ENCODE assay signal across 17 cellular contexts in the genomic region with DNA sequence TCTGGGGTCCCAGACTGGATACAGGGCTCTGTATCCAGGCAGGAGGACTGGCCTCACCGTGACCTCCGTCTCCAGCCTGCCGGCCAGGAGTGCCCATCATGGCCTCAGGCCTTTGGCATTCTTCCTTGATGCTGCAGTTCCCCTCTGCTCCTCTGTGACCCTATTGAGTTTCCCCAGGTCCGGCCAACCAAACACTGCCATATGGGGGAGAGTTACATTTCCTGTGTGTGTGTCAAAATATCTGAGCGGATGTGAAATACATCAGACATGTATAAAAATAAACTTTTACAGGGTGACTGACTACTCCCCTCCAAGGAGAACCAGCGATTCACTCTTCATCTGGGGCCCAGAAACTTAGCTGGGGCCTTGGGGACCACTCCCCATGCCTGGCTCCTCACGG. TPM values are rescaled to one million over a fixed set of nuclear protein-coding genes. Genes with fewer than 3 reads are reported as not detected.
DNase-seq lines count a peak whose midpoint lies in the region; ATAC-seq, FAIRE-seq and TF ChIP-seq lines count a peak whose summit lies in the region.
"Had no signal": no experiment of that assay in that cellular context is flagged by ENCODE, and none has a peak within 500 bp of the region (broad histone marks: within the 10 kb centered on the region; RNA-seq: fewer than 3 reads in every experiment).

No MANE protein-coding gene starts in this region.

- no peak for TF ChIP-seq CTCF in astrocyte (IDR thresholded peaks at IDR 0.05; ENCODE audit: insufficient read depth, low read depth, low read length)
- TF ChIP-seq CTCF in progenitor cell of endocrine pancreas (IDR thresholded peaks at IDR 0.05; ENCODE audit: unreplicated experiment) = no peak

- no peaks in the 10 kb centered on the region for H4K20me1 ChIP-seq in astrocyte (ENCODE audit: insufficient read depth, low read length)

- DNase-seq in GM12891 (ENCODE audit: insufficient read length, low spot score) (peak; percentile 39), MV-4-11 (lab: John Stamatoyannopoulos, UW) (peak; percentile 36), astrocyte (ENCODE audit: low read depth) (no peak), progenitor cell of endocrine pancreas (ENCODE audit: low spot score, unreplicated experiment) (no peak), aorta (no peak), NCI-H2171 (lab: John Stamatoyannopoulos, UW) (no peak)
- DNase-seq: activated CD4-positive, CD25-positive, alpha-beta regulatory T cell; activated CD8-positive, alpha-beta memory T cell treated with anti-CD3 and anti-CD28 coated beads, Interleukin-2, amount 10 ng/mL, durations not matched to agents 7 days and 5 days; activated naive CD4-positive, alpha-beta T cell treated with Interleukin-2 at 50 U/mL for 16 hours; CD4-positive, alpha-beta T cell; hippocampal formation; NCI-H1105; OCI-M1 had no signal

- no peak for TF ChIP-seq POLR2A in GM12891 (IDR thresholded peaks at IDR 0.05; ENCODE audit: low read depth, low read length)

- H3K4me3 Mint-ChIP-seq in astrocyte (ENCODE audit: unreplicated experiment) (no peak overlapping the region), progenitor cell of endocrine pancreas (ENCODE audit: low read depth) (no peak overlapping the region)
- H3K4me3 Mint-ChIP-seq: activated CD8-positive, alpha-beta memory T cell treated with anti-CD3 and anti-CD28 coated beads, Interleukin-2, amount 10 ng/mL, durations not matched to agents 7 days and 5 days; brain; CD4-positive, alpha-beta T cell had no signal

- H3K4me1 Mint-ChIP-seq in astrocyte (ENCODE audit: low read depth, unreplicated experiment) (peaks cover 4% of the 10 kb centered on the region), progenitor cell of endocrine pancreas (ENCODE audit: low read depth) (peaks cover 2% of the 10 kb centered on the region)
- H3K4me1 Mint-ChIP-seq: activated CD8-positive, alpha-beta memory T cell treated with anti-CD3 and anti-CD28 coated beads, Interleukin-2, amount 10 ng/mL, durations not matched to agents 7 days and 5 days had no signal

- intact Hi-C loops in aorta (cut with DNase I) = no loop called here

- H3K4me1 ChIP-seq in astrocyte (ENCODE audit: insufficient read depth, low read length) = peaks cover 4% of the 10 kb centered on the region
- no peaks in the 10 kb centered on the region for H3K4me1 ChIP-seq in aorta (ENCODE audit: control insufficient read depth in 1 of 2, insufficient read depth in 2 of 2, low read length in 2 of 2)

- H3K79me2 ChIP-seq in astrocyte (ENCODE audit: insufficient read depth, low read length) = no peaks in the 10 kb centered on the region

- H3K36me3 Mint-ChIP-seq in astrocyte (ENCODE audit: low read depth, unreplicated experiment) (peaks cover 3% of the 10 kb centered on the region), progenitor cell of endocrine pancreas (ENCODE audit: insufficient read depth) (no peaks in the 10 kb centered on the region)
- H3K36me3 Mint-ChIP-seq: activated CD8-positive, alpha-beta memory T cell treated with anti-CD3 and anti-CD28 coated beads, Interleukin-2, amount 10 ng/mL, durations not matched to agents 7 days and 5 days; brain had no signal

- no peak overlapping the region for H2AFZ ChIP-seq in astrocyte (ENCODE audit: low read depth, low read length)

- no peak overlapping the region for H3K27ac Mint-ChIP-seq in astrocyte (ENCODE audit: unreplicated experiment)
- H3K27ac Mint-ChIP-seq in progenitor cell of endocrine pancreas = peak overlapping the region; percentile 16
- H3K27ac Mint-ChIP-seq: activated CD8-positive, alpha-beta memory T cell treated with anti-CD3 and anti-CD28 coated beads, Interleukin-2, amount 10 ng/mL, durations not matched to agents 7 days and 5 days; CD4-positive, alpha-beta T cell had no signal

- H3K27ac ChIP-seq in astrocyte (ENCODE audit: low read depth, low read length) (no peak overlapping the region), aorta (ENCODE audit: low read depth in 1 of 2, low read length in 2 of 2) (no peak overlapping the region)

- peaks cover 2% of the 10 kb centered on the region for H3K9me3 Mint-ChIP-seq in astrocyte (ENCODE audit: unreplicated experiment)
- H3K9me3 Mint-ChIP-seq in progenitor cell of endocrine pancreas (ENCODE audit: low read depth) = no peaks in the 10 kb centered on the region
- H3K9me3 Mint-ChIP-seq: brain; CD4-positive, alpha-beta T cell had no signal

- peak overlapping the region; percentile 23 for H3K4me3 ChIP-seq in astrocyte (ENCODE audit: insufficient read depth, low read depth, low read length)
- H3K4me3 ChIP-seq in aorta (ENCODE audit: low read length in 2 of 2) = no peak overlapping the region

- 72 to 77% methylated on average over 7 of the region's 7 CpGs for WGBS in aorta, 2 donors

- H3K27me3 ChIP-seq in astrocyte (ENCODE audit: insufficient read depth, low read length) (peaks cover 19% of the 10 kb centered on the region), aorta (ENCODE audit: control insufficient read depth in 1 of 2, insufficient read depth in 2 of 2, low read length in 1 of 2) (no peaks in the 10 kb centered on the region)

- H3K27me3 Mint-ChIP-seq in astrocyte (ENCODE audit: low read depth, unreplicated experiment) (peaks cover 58% of the 10 kb centered on the region), progenitor cell of endocrine pancreas (peaks cover 68% of the 10 kb centered on the region)
- H3K27me3 Mint-ChIP-seq: CD4-positive, alpha-beta T cell had no signal

- ATAC-seq in aorta (ENCODE audit: low FRiP score) = no peak
- ATAC-seq in GM19023 (IDR thresholded peaks at IDR 0.05; ENCODE audit: unreplicated experiment) = no peak
- ATAC-seq: activated CD8-positive, alpha-beta memory T cell treated with anti-CD3 and anti-CD28 coated beads, Interleukin-2, amount 10 ng/mL, durations not matched to agents 7 days and 5 days had no signal

- no peak overlapping the region for H3K9ac ChIP-seq in astrocyte (ENCODE audit: low read length)

- FAIRE-seq in GM12891 (lab: Jason Lieb, UNC) = peak; percentile 72
- no peak for FAIRE-seq in astrocyte (lab: Jason Lieb, UNC)
- FAIRE-seq: G401.6 had no signal

- H3K4me2 ChIP-seq in astrocyte (ENCODE audit: low read length) = no peak overlapping the region

- H3K36me3 ChIP-seq in astrocyte (ENCODE audit: insufficient read depth, low read length) (no peaks in the 10 kb centered on the region), aorta (ENCODE audit: control insufficient read depth in 1 of 2, insufficient read depth in 2 of 2, low read length in 1 of 2) (no peaks in the 10 kb centered on the region)

- H3K9me3 ChIP-seq in astrocyte (ENCODE audit: insufficient read depth, low read depth, low read length) = no peaks in the 10 kb centered on the region
- H3K9me3 ChIP-seq in aorta (ENCODE audit: control insufficient read depth, low read length) = no peaks in the 10 kb centered on the region

TF ChIP-seq in GM12891, 5 proteins besides CTCF, POLR2A, EP300 and RAD21:
- TF ChIP-seq SPI1 (IDR thresholded peaks at IDR 0.05; ENCODE audit: low read depth, low read length) (no peak), TAF1 (IDR thresholded peaks at IDR 0.05; ENCODE audit: low read depth, low read length) (no peak), POLR2AphosphoS5 (IDR thresholded peaks at IDR 0.05; ENCODE audit: low read depth, low read length) (no peak), PAX5 (IDR thresholded peaks at IDR 0.05; ENCODE audit: insufficient read depth, low read length, severe bottlenecking) (no peak), POU2F2 (IDR thresholded peaks at IDR 0.05; ENCODE audit: low read depth, low read length) (no peak)

RNA-seq across cellular contexts. Expression of a gene that starts 10.2 kb away (rescaled TPM):
- not detected for polyA plus RNA-seq in GM12891 (2012; ENCODE audit: low read depth, missing spikeins)
- not detected in 2 replicates for total RNA-seq in astrocyte
- 0.20 TPM in 1 of 2 replicates, not detected in the other for total RNA-seq in progenitor cell of endocrine pancreas
- total RNA-seq in aorta = not detected
- polyA plus RNA-seq in aorta = not detected
- total RNA-seq: activated CD8-positive, alpha-beta memory T cell treated with anti-CD3 and anti-CD28 coated beads, Interleukin-2, amount 10 ng/mL, durations not matched to agents 7 days and 5 days; CD4-positive, alpha-beta T cell; mucosa of gallbladder had no signal

RNA-seq across cellular contexts. Expression of a gene that starts 31.6 kb away (rescaled TPM):
- polyA plus RNA-seq in GM12891 (2012; ENCODE audit: low read depth, missing spikeins) = not detected
- not detected in 2 replicates for total RNA-seq in astrocyte
- total RNA-seq in progenitor cell of endocrine pancreas = 2.8 and 3.7 TPM in 2 replicates
- total RNA-seq in aorta = not detected
- not detected for polyA plus RNA-seq in aorta
- total RNA-seq: activated CD8-positive, alpha-beta memory T cell treated with anti-CD3 and anti-CD28 coated beads, Interleukin-2, amount 10 ng/mL, durations not matched to agents 7 days and 5 days; CD4-positive, alpha-beta T cell; mucosa of gallbladder had no signal

RNA-seq across cellular contexts. Expression of a gene that starts 48.2 kb away (rescaled TPM):
- polyA plus RNA-seq in GM12891 (2012; ENCODE audit: low read depth, missing spikeins) = not detected
- 3.6 and 4.4 TPM in 2 replicates for total RNA-seq in astrocyte
- total RNA-seq in progenitor cell of endocrine pancreas = 0.11 TPM in 1 of 2 replicates, not detected in the other
- under 1 TPM; 0.21 to 0.49 TPM for total RNA-seq in aorta
- under 1 TPM in 1 of 2 donors, not detected in 1; 0.18 TPM for polyA plus RNA-seq in aorta
- total RNA-seq: activated CD8-positive, alpha-beta memory T cell treated with anti-CD3 and anti-CD28 coated beads, Interleukin-2, amount 10 ng/mL, durations not matched to agents 7 days and 5 days; CD4-positive, alpha-beta T cell had no signal

Comparison
In these comparisons a context has a peak if more than half of its experiments do, and no peak if none do; other contexts are left out.
1. DNase-seq: peak in GM12891 (single experiment) and MV-4-11 (single experiment); none in astrocyte (single experiment), progenitor cell of endocrine pancreas (single experiment), aorta (0 of 2) and NCI-H2171 (single experiment).